ENCODE assay signal across 9 cellular contexts in the genomic region with DNA sequence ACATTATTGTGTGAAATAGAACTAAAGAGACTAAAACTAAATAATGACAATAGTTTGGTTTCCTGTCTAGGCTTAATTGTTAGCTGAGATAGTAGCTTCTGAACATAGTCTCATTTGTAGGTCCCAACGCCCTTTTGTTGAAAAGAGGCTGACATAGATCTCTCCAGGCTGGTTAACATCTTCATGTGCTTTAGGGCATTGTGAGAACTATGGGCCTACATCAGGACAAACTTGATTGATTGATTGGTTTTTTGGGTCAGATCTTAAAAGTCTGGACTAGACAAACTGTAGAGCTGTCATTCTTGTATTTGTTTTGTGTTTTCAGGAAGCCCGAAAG. TPM values are rescaled to one million over a fixed set of nuclear protein-coding genes. Genes with fewer than 3 reads are reported as not detected.
A peak's percentile ranks its signal among the peaks of the same experiment; 100 is the strongest.
DNase-seq lines count a peak whose midpoint lies in the region; ATAC-seq, FAIRE-seq and TF ChIP-seq lines count a peak whose summit lies in the region.
"Had no signal": no experiment of that assay in that cellular context is flagged by ENCODE, and none has a peak within 500 bp of the region (broad histone marks: within the 10 kb centered on the region; RNA-seq: fewer than 3 reads in every experiment).

No MANE protein-coding gene starts in this region.

- POLR2A ChIA-PET in Caco-2 (lab: Charles Lee): no interaction called here
- POLR2A ChIA-PET in PC-9 (lab: Charles Lee; ENCODE audit: unreplicated experiment): interaction anchor here (0.6 to 0.7 kb wide), 2 partner anchors 106 to 139 kb away, joined by 4 to 5 read pairs; no protein-coding TSS in a partner anchor

- peak overlapping the region; percentile 96 for H3K27ac Mint-ChIP-seq in Caco-2 (ENCODE audit: unreplicated experiment)

- H3K36me3 Mint-ChIP-seq in Caco-2 (ENCODE audit: insufficient read depth, unreplicated experiment): peaks cover 40% of the 10 kb centered on the region

- CTCF ChIA-PET in Caco-2 (lab: Charles Lee) (interaction anchor here (3.4 kb wide), 1 partner anchor 10 kb away, joined by 9 read pairs; a partner anchor contains a TSS), PC-9 (lab: Charles Lee) (interaction anchor here (0.9 kb wide), 1 partner anchor 10 kb away, joined by 4 read pairs; no protein-coding TSS in a partner anchor)

- H3K4me3 Mint-ChIP-seq in Caco-2 (ENCODE audit: unreplicated experiment): peak overlapping the region; percentile 86

- peaks cover 15% of the 10 kb centered on the region; the same call in 1 of the 2 replicates for H4K20me1 ChIP-seq in PC-9 (ENCODE audit: insufficient read depth)

- TF ChIP-seq CTCF in Caco-2 (IDR thresholded peaks at IDR 0.05; ENCODE audit: insufficient read depth in 1 of 2, low read depth in 1 of 2, low read length in 1 of 2, severe bottlenecking in 1 of 2, unreplicated experiment in 1 of 2): no peak
- no peak for TF ChIP-seq CTCF in PC-9 (conservative IDR thresholded peaks at IDR 0.05)
- no peak for TF ChIP-seq CTCF in parathyroid adenoma (IDR thresholded peaks at IDR 0.05)

- H3K27me3 ChIP-seq in Caco-2 (replicated peaks; ENCODE audit: control insufficient read depth, insufficient read depth, low read length): no peaks in the 10 kb centered on the region
- H3K27me3 ChIP-seq in PC-9 (ENCODE audit: insufficient read depth, low read depth): no peaks in the 10 kb centered on the region
- H3K27me3 ChIP-seq in parathyroid adenoma (ENCODE audit: control insufficient read depth, insufficient read depth, low read length): no peaks in the 10 kb centered on the region

- H3K36me3 ChIP-seq in Caco-2 (ENCODE audit: control insufficient read depth, insufficient read depth, low read length) (no peaks in the 10 kb centered on the region; the same call in 1 of the 2 replicates), PC-9 (ENCODE audit: low read depth) (no peaks in the 10 kb centered on the region), parathyroid adenoma (ENCODE audit: control insufficient read depth, insufficient read depth, low read length) (no peaks in the 10 kb centered on the region)

- no peaks in the 10 kb centered on the region; the same call in 1 of the 2 replicates for H3K4me1 ChIP-seq in Caco-2
- peaks cover 36% of the 10 kb centered on the region for H3K4me1 ChIP-seq in PC-9 (replicated peaks; ENCODE audit: insufficient read depth)
- peaks cover 19% of the 10 kb centered on the region for H3K4me1 ChIP-seq in parathyroid adenoma

- no peak for FAIRE-seq in RCC 7860 (lab: Jason Lieb, UNC)

- H3K79me2 ChIP-seq in PC-9 (ENCODE audit: low read depth) (peaks cover 71% of the 10 kb centered on the region), parathyroid adenoma (peaks cover 23% of the 10 kb centered on the region)

- no peak overlapping the region for H3K9ac ChIP-seq in parathyroid adenoma

- no peaks in the 10 kb centered on the region for H3K9me3 Mint-ChIP-seq in Caco-2 (ENCODE audit: unreplicated experiment)

- H3F3A ChIP-seq in PC-9 (ENCODE audit: insufficient read depth, low read depth): peaks cover 42% of the 10 kb centered on the region

- BruUV-seq in Caco-2 (replicated peaks; lab: Mats Ljungman, UMichigan): no TSS peak
- BruUV-seq in PC-9 (replicated peaks; lab: Mats Ljungman, UMichigan): TSS peak; percentile 29

- H3K4me1 Mint-ChIP-seq in Caco-2 (ENCODE audit: low read depth, unreplicated experiment): peaks cover 19% of the 10 kb centered on the region

- peak overlapping the region; percentile 96 for H3K4me2 ChIP-seq in PC-9
- H3K4me2 ChIP-seq in parathyroid adenoma (ENCODE audit: low read length): peak overlapping the region; percentile 85

- no peak for DNase-seq in Caco-2
- no peak for DNase-seq in PC-9
- no peak for DNase-seq in epithelial cell of prostate (ENCODE audit: low read depth, low spot score)
- DNase-seq in left lobe of liver (ENCODE audit: low spot score): no peak
- no peak for DNase-seq in RCC 7860 (ENCODE audit: low spot score)
- no peak for DNase-seq in mucosa of gallbladder (ENCODE audit: low spot score)
- no peak for DNase-seq in HUDEP-2 (lab: John Stamatoyannopoulos, UW; ENCODE audit: unreplicated experiment in 76 of 76)
- DNase-seq: NCI-H526 had no signal

- intact Hi-C loops in Caco-2 (cut with micrococcal nuclease; ENCODE audit: unreplicated experiment) (loop anchor here (10.0 kb wide), 1 partner anchor 92 kb away; the partner anchor contains the start of gene CAMK2G), PC-9 (cut with micrococcal nuclease; ENCODE audit: unreplicated experiment) (no loop called here)

- peak overlapping the region; percentile 90 for H2AFZ ChIP-seq in PC-9
- H2AFZ ChIP-seq in parathyroid adenoma: no peak overlapping the region

- H3K4me3 ChIP-seq in Caco-2 (ENCODE audit: low read depth, low read length) (peak overlapping the region; percentile 72), PC-9 (peak overlapping the region; percentile 74), parathyroid adenoma (ENCODE audit: low read depth, low read length) (peak overlapping the region; percentile 91)

- no peaks in the 10 kb centered on the region for H3K9me3 ChIP-seq in Caco-2
- H3K9me3 ChIP-seq in PC-9 (ENCODE audit: insufficient read depth, low read depth): no peaks in the 10 kb centered on the region
- H3K9me3 ChIP-seq in parathyroid adenoma (ENCODE audit: control insufficient read depth, low read length): no peaks in the 10 kb centered on the region

- H3K27ac ChIP-seq in PC-9 (no peak overlapping the region), epithelial cell of prostate (peak overlapping the region; percentile 75), parathyroid adenoma (peak overlapping the region; percentile 87)

- no peaks in the 10 kb centered on the region for H3K27me3 Mint-ChIP-seq in Caco-2 (ENCODE audit: insufficient read depth, unreplicated experiment)

- no peak for ATAC-seq in left lobe of liver

- H3K9me2 ChIP-seq in PC-9 (ENCODE audit: insufficient read depth): no peaks in the 10 kb centered on the region

RNA-seq across cellular contexts. Expression of gene CHCHD1, which starts 0.9 kb away (rescaled TPM):
- total RNA-seq in Caco-2 (2022) (42.0 and 44.1 TPM in 2 replicates), PC-9 (2021) (44.1 and 44.5 TPM in 2 replicates), left lobe of liver (14.1 TPM), mucosa of gallbladder (28.0 TPM)

RNA-seq across cellular contexts. Expression of gene ZSWIM8, which starts 2.7 kb away (rescaled TPM):
- total RNA-seq in Caco-2 (2022): 93.2 and 103 TPM in 2 replicates
- total RNA-seq in PC-9 (2021): 49.2 and 70.0 TPM in 2 replicates
- 101 TPM for total RNA-seq in left lobe of liver
- 170 TPM for total RNA-seq in mucosa of gallbladder

RNA-seq across cellular contexts. Expression of gene NDST2, which starts 28.7 kb away (rescaled TPM):
- total RNA-seq in Caco-2 (2022) (16.8 and 18.6 TPM in 2 replicates), PC-9 (2021) (20.4 and 22.8 TPM in 2 replicates), left lobe of liver (11.5 TPM), mucosa of gallbladder (41.9 TPM)

RNA-seq across cellular contexts. Expression of gene SEC24C, which starts 38.5 kb away (rescaled TPM):
- total RNA-seq in Caco-2 (2022) (91.0 and 91.2 TPM in 2 replicates), PC-9 (2021) (83.1 and 105 TPM in 2 replicates), left lobe of liver (38.5 TPM), mucosa of gallbladder (90.1 TPM)
